17 cellular contexts compared by ENCODE assay signal in the genomic region with DNA sequence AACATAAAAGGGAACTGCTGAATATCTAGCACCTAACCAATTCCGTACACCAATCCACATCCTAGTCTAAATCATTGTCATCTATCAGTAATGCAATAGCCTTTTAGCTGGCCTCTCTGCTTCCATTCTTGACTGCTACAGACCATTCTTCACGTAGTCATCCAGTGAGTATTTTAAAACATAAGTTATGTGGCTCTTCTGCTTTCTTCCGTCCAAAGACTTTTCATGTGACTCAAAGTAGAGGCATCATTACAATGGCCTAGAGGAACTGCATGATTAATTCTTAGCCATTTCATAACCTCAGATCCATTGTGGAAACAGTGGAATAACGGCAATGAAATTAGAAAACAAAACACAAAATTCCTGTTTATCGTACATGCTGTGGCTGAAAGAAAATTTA.
DNase-seq lines count a peak whose midpoint lies in the region; TF ChIP-seq lines count a peak whose summit lies in the region.
"Had no signal": no experiment of that assay in that cellular context is flagged by ENCODE, and none has a peak within 500 bp of the region (broad histone marks: within the 10 kb centered on the region; RNA-seq: fewer than 3 reads in every experiment).

No MANE protein-coding gene starts in this region.

- TF ChIP-seq EP300 in sigmoid colon (IDR thresholded peaks at IDR 0.05): no peak

- WGBS in sigmoid colon, 2 donors: 94 to 96% methylated on average over 5 of the region's 5 CpGs

- no peaks in the 10 kb centered on the region for H3K9me3 ChIP-seq in sigmoid colon
- H3K9me3 ChIP-seq: Caco-2, ovary, SJCRH30 had no signal

- H3K4me1 ChIP-seq in sigmoid colon: no peaks in the 10 kb centered on the region

- H3K4me3 ChIP-seq in AG09309 (ENCODE audit: control insufficient read depth, low read depth, low read length) (no peak overlapping the region), brain microvascular endothelial cell (ENCODE audit: low read depth, low read length) (no peak overlapping the region), sigmoid colon (no peak overlapping the region)
- H3K4me3 ChIP-seq: ovary, SJCRH30 had no signal

- H3K27ac ChIP-seq in brain microvascular endothelial cell (peak overlapping the region; percentile 61), sigmoid colon (no peak overlapping the region)
- H3K27ac ChIP-seq: ovary, SJCRH30 had no signal

- TF ChIP-seq CTCF in AG09309 (IDR thresholded peaks at IDR 0.05; ENCODE audit: control insufficient read depth, insufficient read depth, low read depth, low read length, missing control alignments) (no peak), brain microvascular endothelial cell (IDR thresholded peaks at IDR 0.05; ENCODE audit: low read depth, low read length, missing control alignments) (no peak), sigmoid colon (IDR thresholded peaks at IDR 0.05) (no peak), GM10248 (IDR thresholded peaks at IDR 0.05; ENCODE audit: control extremely low read depth, extremely low read depth, low read depth, missing control alignments) (no peak)

- in situ Hi-C loops in brain microvascular endothelial cell (cut with HindIII; ENCODE audit: low pct_ligation_motif_present, low sequenced_read_pairs): no loop called here

- POLR2A ChIA-PET in GM10248 (lab: Yijun Ruan, JAX): no interaction called here

- H3K36me3 ChIP-seq in brain microvascular endothelial cell (replicated peaks) (no peaks in the 10 kb centered on the region), sigmoid colon (no peaks in the 10 kb centered on the region)
- H3K36me3 ChIP-seq: ovary, SJCRH30 had no signal

- peak; percentile 63 for DNase-seq in AG09309 (ENCODE audit: low read depth)
- peak; percentile 73 for DNase-seq in LHCN-M2 (ENCODE audit: low read depth)
- DNase-seq in brain microvascular endothelial cell: peak; percentile 67
- peak; percentile 58 for DNase-seq in kidney glomerular epithelial cell (lab: John Stamatoyannopoulos, UW)
- no peak for DNase-seq in sigmoid colon
- no peak for DNase-seq in GM10248 (ENCODE audit: extremely low spot score)
- no peak for DNase-seq in globus pallidus (ENCODE audit: low spot score)
- DNase-seq in epidermal melanocyte (ENCODE audit: insufficient read length, low spot score): no peak
- DNase-seq: ACHN; activated CD4-positive, alpha-beta T cell treated with anti-CD3 and anti-CD28 coated beads, Interleukin-2, amount 50 U/mL, for 1 hour; Caco-2; hippocampal formation; NCI-H1436; NCI-H226; ovary; SJCRH30; T1000 had no signal

- no peak for TF ChIP-seq POLR2A in sigmoid colon (IDR thresholded peaks at IDR 0.05)

- intact Hi-C loops in sigmoid colon (cut with DNase I): no loop called here

- CTCF ChIA-PET in GM10248 (lab: Yijun Ruan, JAX): interaction anchor here (1.6 kb wide), 1 partner anchor 434 kb away, joined by 3 read pairs; no protein-coding TSS in a partner anchor

- H3K27me3 ChIP-seq in brain microvascular endothelial cell (replicated peaks) (no peaks in the 10 kb centered on the region), sigmoid colon (no peaks in the 10 kb centered on the region)
- H3K27me3 ChIP-seq: ovary, SJCRH30 had no signal

Comparison
In these comparisons a context has a peak if more than half of its experiments do, and no peak if none do; other contexts are left out.
1. DNase-seq: peak in AG09309 (single experiment), LHCN-M2 (single experiment), brain microvascular endothelial cell (single experiment) and kidney glomerular epithelial cell (single experiment); none in sigmoid colon (single experiment), GM10248 (single experiment), globus pallidus (single experiment) and epidermal melanocyte (single experiment).